ENCODE assay signal across 15 cellular contexts in genomic region chr14:23181453-23181852, GRCh38. TPM values are rescaled to one million over a fixed set of nuclear protein-coding genes. Genes with fewer than 3 reads are reported as not detected.
DNase-seq lines count a peak whose midpoint lies in the region; ATAC-seq and TF ChIP-seq lines count a peak whose summit lies in the region.
"Had no signal": no experiment of that assay in that cellular context is flagged by ENCODE, and none has a peak within 500 bp of the region (broad histone marks: within the 10 kb centered on the region; RNA-seq: fewer than 3 reads in every experiment).

No MANE protein-coding gene starts in this region.

- peaks cover 24% of the 10 kb centered on the region for H3K4me1 ChIP-seq in OCI-LY7 (ENCODE audit: insufficient read depth, low read length, poor library complexity, severe bottlenecking)
- no peaks in the 10 kb centered on the region for H3K4me1 ChIP-seq in ectodermal cell (ENCODE audit: control insufficient read depth, insufficient read depth, low read length)
- H3K4me1 ChIP-seq in lower lobe of right lung, result peaks cover 13% of the 10 kb centered on the region
- peaks cover 0 to 30% (median 27%) of the 10 kb centered on the region in 5 donors for H3K4me1 ChIP-seq in subcutaneous abdominal adipose tissue (ENCODE audit: control insufficient read depth in 5 of 5, insufficient read depth in 5 of 5, low read length in 5 of 5)
- peaks cover 0 to 11% (median 0%) of the 10 kb centered on the region in 4 donors for H3K4me1 ChIP-seq in tibial nerve
- H3K4me1 ChIP-seq: adrenal gland had no signal

- ATAC-seq in lower lobe of right lung (peak in 1 of 2 donors; percentile 13), HG03354 (IDR thresholded peaks at IDR 0.05; ENCODE audit: poor library complexity, severe bottlenecking, unreplicated experiment) (no peak)

- TF ChIP-seq POLR2A in tibial nerve (IDR thresholded peaks at IDR 0.05), result no peak

- H3K36me3 ChIP-seq in OCI-LY7 (ENCODE audit: insufficient read depth, low read length) (no peaks in the 10 kb centered on the region), ectodermal cell (ENCODE audit: control insufficient read depth, insufficient read depth, low read length) (no peaks in the 10 kb centered on the region), lower lobe of right lung (no peaks in the 10 kb centered on the region), subcutaneous abdominal adipose tissue (ENCODE audit: control insufficient read depth in 5 of 5, insufficient read depth in 5 of 5, low read length in 5 of 5) (no peaks in the 10 kb centered on the region), tibial nerve (no peaks in the 10 kb centered on the region)
- H3K36me3 ChIP-seq: adrenal gland had no signal

- H3K9me3 ChIP-seq in OCI-LY7 (ENCODE audit: low read length), result no peaks in the 10 kb centered on the region
- no peaks in the 10 kb centered on the region for H3K9me3 ChIP-seq in ectodermal cell (ENCODE audit: control insufficient read depth, low read length)
- no peaks in the 10 kb centered on the region for H3K9me3 ChIP-seq in lower lobe of right lung
- H3K9me3 ChIP-seq in subcutaneous abdominal adipose tissue (ENCODE audit: control insufficient read depth in 5 of 5, low read length in 5 of 5), result no peaks in the 10 kb centered on the region
- no peaks in the 10 kb centered on the region for H3K9me3 ChIP-seq in tibial nerve
- H3K9me3 ChIP-seq: adrenal gland, Caco-2 had no signal

- H3K9ac ChIP-seq in subcutaneous abdominal adipose tissue (ENCODE audit: low read length in 5 of 5), result peak overlapping the region in 1 of 5 donors; percentile 4

- peak overlapping the region; percentile 79 for H3K4me2 ChIP-seq in OCI-LY7 (ENCODE audit: low read length)

- no peaks in the 10 kb centered on the region for H4K20me1 ChIP-seq in OCI-LY7 (ENCODE audit: insufficient read depth, low read length)

- TF ChIP-seq EP300 in tibial nerve (IDR thresholded peaks at IDR 0.05), result no peak

- intact Hi-C loops in OCI-LY7 (cut with micrococcal nuclease; ENCODE audit: unreplicated experiment) (no loop called here), lower lobe of right lung (cut with DNase I) (no loop called here)

- H3K27me3 ChIP-seq in ectodermal cell (ENCODE audit: control insufficient read depth, insufficient read depth, low read length, poor library complexity, severe bottlenecking) (no peaks in the 10 kb centered on the region), lower lobe of right lung (ENCODE audit: low read depth) (no peaks in the 10 kb centered on the region), subcutaneous abdominal adipose tissue (ENCODE audit: control insufficient read depth in 5 of 5, insufficient read depth in 4 of 5, low read length in 5 of 5) (peaks cover 5 to 14% (median 7%) of the 10 kb centered on the region in 5 donors), tibial nerve (peaks cover 0 to 26% of the 10 kb centered on the region in 2 donors)
- H3K27me3 ChIP-seq: adrenal gland had no signal

- H3K27ac ChIP-seq in OCI-LY7 (ENCODE audit: low read depth, low read length, poor library complexity, severe bottlenecking) (no peak overlapping the region), ectodermal cell (ENCODE audit: insufficient read depth, low read depth, low read length, poor library complexity, severe bottlenecking) (peak overlapping the region; percentile 39), lower lobe of right lung (peak overlapping the region; percentile 18), subcutaneous abdominal adipose tissue (ENCODE audit: low read depth, low read length) (no peak overlapping the region), tibial nerve (no peak overlapping the region)
- H3K27ac ChIP-seq: adrenal gland had no signal

- CTCF ChIA-PET in OCI-LY7 (lab: Charles Lee; ENCODE audit: unreplicated experiment), result interaction anchor here (8.2 kb wide), 1 partner anchor 61 kb away, joined by 69 read pairs; no protein-coding TSS in a partner anchor

- H3K79me2 ChIP-seq in OCI-LY7 (ENCODE audit: insufficient read depth, low read depth, low read length), result no peaks in the 10 kb centered on the region

- DNase-seq in OCI-LY7 (ENCODE audit: low spot score) (no peak), lower lobe of right lung (no peak), T1000 (lab: John Stamatoyannopoulos, UW) (no peak), tibial nerve (ENCODE audit: low spot score in 2 of 2) (no peak)
- DNase-seq: adrenal gland; Caco-2; NCI-H1092; NCI-H524 treated with DMSO at 0.1 percent for 48 hours; SHP77; stimulated activated CD4-positive, alpha-beta T cell treated with anti-CD3 and anti-CD28 coated beads, Interleukin-4, amount 100 ng/mL, for 1 hour had no signal

- POLR2A ChIA-PET in OCI-LY7 (lab: Charles Lee), result interaction anchor here (0.7 to 9.2 kb wide), 4 partner anchors 9 to 87 kb away, joined by 3 to 68 read pairs (median 4); partner anchors contain the start of genes ACIN1, C14orf119 and CEBPE

- WGBS in ectodermal cell, 2 experiments, result 44 to 57% methylated on average over 3 of the region's 3 CpGs
- whole genome bisulfite sequencing in tibial nerve, 2 donors, result 34 to 47% methylated on average over 3 of the region's 3 CpGs

- H3K4me3 ChIP-seq in OCI-LY7 (ENCODE audit: low read depth, low read length, poor library complexity, severe bottlenecking), result no peak overlapping the region
- H3K4me3 ChIP-seq in ectodermal cell (ENCODE audit: insufficient read depth, low read depth, low read length), result peak overlapping the region; percentile 59
- H3K4me3 ChIP-seq in lower lobe of right lung, result peak overlapping the region; percentile 55
- peak overlapping the region in 4 of 5 donors; percentile 3 to 65 (median 43) for H3K4me3 ChIP-seq in subcutaneous abdominal adipose tissue (ENCODE audit: low read depth in 1 of 5, low read length in 5 of 5)
- H3K4me3 ChIP-seq in tibial nerve, result no peak overlapping the region

- TF ChIP-seq CTCF in OCI-LY7 (conservative IDR thresholded peaks at IDR 0.05; ENCODE audit: low read length), result no peak
- TF ChIP-seq CTCF in lower lobe of right lung (IDR thresholded peaks at IDR 0.05), result no peak
- no peak for TF ChIP-seq CTCF in tibial nerve (IDR thresholded peaks at IDR 0.05)

- H2AFZ ChIP-seq in OCI-LY7 (ENCODE audit: low read length), result no peak overlapping the region

- H3K9me2 ChIP-seq in OCI-LY7 (ENCODE audit: insufficient read depth, low read length), result no peaks in the 10 kb centered on the region

- no TSS peak for BruUV-seq in OCI-LY7 (replicated peaks; lab: Mats Ljungman, UMichigan)

RNA-seq across cellular contexts. Expression of gene SLC7A8, which starts 2.0 kb away (rescaled TPM):
- total RNA-seq in OCI-LY7 (2014; rRNA removed; shearing (Covaris generic)), result 0.49 and 4.0 TPM in 2 replicates
- total RNA-seq in OCI-LY7 (2022) (6.2 and 11.4 TPM in 2 replicates), lower lobe of right lung (36.8 TPM), tibial nerve (10 to 100 TPM; 26.2 to 41.4 (median 37.5) TPM)
- 105 TPM for polyA plus RNA-seq in ectodermal cell (2013, experiment 1 of 4)
- 135 TPM for polyA plus RNA-seq in ectodermal cell (2013, experiment 2 of 4)
- 61.8 TPM for polyA plus RNA-seq in ectodermal cell (2013, experiment 3 of 4)
- polyA plus RNA-seq in ectodermal cell (2013, experiment 4 of 4), result 80.4 TPM

RNA-seq across cellular contexts. Expression of gene RNF212B, which starts 56.3 kb away (rescaled TPM):
- not detected in 2 replicates for total RNA-seq in OCI-LY7 (2014; rRNA removed; shearing (Covaris generic))
- total RNA-seq in OCI-LY7 (2022), result not detected in 2 replicates
- not detected for polyA plus RNA-seq in ectodermal cell (2013, experiment 1 of 4)
- polyA plus RNA-seq in ectodermal cell (2013, experiment 2 of 4), result 0.28 TPM
- polyA plus RNA-seq in ectodermal cell (2013, experiment 3 of 4), result not detected
- not detected for polyA plus RNA-seq in ectodermal cell (2013, experiment 4 of 4)
- total RNA-seq in lower lobe of right lung, result not detected
- total RNA-seq in tibial nerve, result not detected
- total RNA-seq: adrenal gland, Caco-2, endothelial cell of umbilical vein, kidney epithelial cell had no signal
- polyA plus RNA-seq: adrenal gland, endothelial cell of umbilical vein had no signal

Comparison
In these comparisons a context has a peak if more than half of its experiments do, and no peak if none do; other contexts are left out.
1. H3K27ac ChIP-seq: peak in ectodermal cell (single experiment) and lower lobe of right lung (single experiment); none in OCI-LY7 (single experiment), subcutaneous abdominal adipose tissue (single experiment) and tibial nerve (0 of 4).
2. H3K4me3 ChIP-seq: peak in ectodermal cell (single experiment), lower lobe of right lung (single experiment) and subcutaneous abdominal adipose tissue (4 of 5); none in OCI-LY7 (single experiment) and tibial nerve (0 of 4).